Comparison of ENCODE assay signal across 31 cellular contexts in the genomic region with DNA sequence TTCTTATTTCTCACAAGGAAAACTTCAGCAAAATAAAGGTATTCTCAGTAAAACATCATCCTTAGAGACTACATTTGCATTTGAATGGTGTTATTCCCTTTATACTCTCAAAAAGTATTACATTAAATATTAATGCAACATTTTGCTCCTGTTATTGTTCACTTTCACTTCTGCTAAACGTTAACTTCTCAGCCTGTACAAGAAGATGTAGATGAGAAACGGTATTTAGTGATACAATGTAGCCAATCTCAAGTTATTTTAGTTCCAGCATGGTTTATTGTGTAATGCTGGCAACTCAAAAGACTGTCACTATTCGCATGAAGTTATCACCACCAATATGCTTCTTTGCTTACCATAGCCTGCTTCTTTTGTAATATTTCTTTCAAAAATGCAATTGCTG.
"Had no signal": no experiment of that assay in that cellular context is flagged by ENCODE, and none has a peak within 500 bp of the region (broad histone marks: within the 10 kb centered on the region; RNA-seq: fewer than 3 reads in every experiment).

No MANE protein-coding gene starts in this region.

- DNase-seq: activated CD4-positive, alpha-beta T cell treated with anti-CD3 and anti-CD28 coated beads for 36 hours; activated CD4-positive, alpha-beta T cell treated with anti-CD3 and anti-CD28 coated beads, Interleukin-2, amount 10 ng/mL, durations not matched to agents 7 days and 5 days; activated CD4-positive, alpha-beta T cell treated with anti-CD3 and anti-CD28 coated beads, Interleukin-2, amount 50 U/mL, for 48 hours; activated CD8-positive, alpha-beta T cell treated with anti-CD3 and anti-CD28 coated beads, Interleukin-2, amount 10 ng/mL, durations not matched to agents 7 days and 5 days; activated gamma-delta T cell; activated naive CD4-positive, alpha-beta T cell treated with Interleukin-2 at 50 U/mL for 16 hours; activated T-cell treated with anti-CD3 and anti-CD28 coated beads, Interleukin-2, amount 50 U/mL, for 24 hours; adrenal gland; body of pancreas; Kasumi-1; KG1; MG63; NCI-H1048; NCI-H1105 treated with DMSO at 0.1 percent for 48 hours; NCI-H1436; NCI-H1694; NCI-H1930; NCI-H2081 treated with DMSO at 0.1 percent for 48 hours; NCI-H226; NCI-H446 treated with DMSO at 0.1 percent for 48 hours; NCI-H524; NCI-H69; NK-92 treated with Interleukin-12 subunit alpha and Interleukin-12 subunit beta, amount 100 ng/mL, for 24 hours; PC-3; Peyer's patch; RPMI8226; SHP77 treated with DMSO at 0.1 percent for 48 hours had no signal

- ATAC-seq: activated CD4-positive, alpha-beta T cell treated with anti-CD3 and anti-CD28 coated beads for 36 hours; activated CD4-positive, CD25-positive, alpha-beta regulatory T cell treated with anti-CD3 and anti-CD28 coated beads, Interleukin-2, amount 50 U/mL, for 24 hours; activated CD8-positive, alpha-beta T cell treated with anti-CD3 and anti-CD28 coated beads, Interleukin-2, amount 10 ng/mL, durations not matched to agents 7 days and 5 days; activated naive CD4-positive, alpha-beta T cell treated with anti-CD3 and anti-CD28 coated beads, Interleukin-2, amount 50 U/mL, for 72 hours; body of pancreas; PC-3; WTC11 had no signal

- FAIRE-seq: astrocyte had no signal
